In the genomic region with DNA sequence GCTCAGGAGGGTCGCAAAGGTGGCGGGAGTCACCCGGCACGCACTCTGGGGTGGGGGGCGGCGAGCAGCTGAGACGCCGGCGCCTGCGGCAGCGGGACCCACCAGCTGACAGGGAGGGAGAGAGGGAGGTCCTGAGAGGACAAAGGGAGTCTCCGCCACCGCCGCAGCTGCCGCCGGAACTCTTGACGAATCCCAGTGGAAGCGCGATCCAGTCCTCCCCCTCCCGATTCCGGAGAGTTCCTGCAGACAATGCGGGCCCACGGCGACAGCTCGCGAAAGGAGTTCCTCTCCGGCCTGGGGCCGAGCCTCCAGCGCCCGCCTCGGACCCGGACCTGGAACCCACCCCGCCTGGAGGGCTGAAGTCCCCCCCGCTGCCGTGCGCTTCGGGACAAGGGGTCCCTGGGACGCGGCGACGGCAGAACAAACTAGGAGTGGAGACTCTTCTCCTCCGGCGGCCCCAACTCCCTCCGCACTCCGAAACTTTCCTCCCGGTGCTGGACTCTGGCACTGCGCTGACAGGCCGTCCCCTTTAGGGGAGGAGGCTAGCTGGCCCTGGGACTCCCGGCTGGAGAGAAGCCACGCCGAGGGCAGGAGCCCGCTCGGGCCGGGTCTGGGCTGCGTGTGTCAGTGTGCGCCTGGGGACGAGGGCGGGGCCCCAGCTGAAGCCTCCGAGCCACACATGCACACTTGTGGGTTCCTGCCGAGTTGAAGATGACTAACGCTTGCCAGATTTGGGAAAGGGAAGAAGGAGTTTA, we compare ENCODE assay signal across 8 cellular contexts. TPM values are rescaled to one million over a fixed set of nuclear protein-coding genes. Genes with fewer than 3 reads are reported as not detected.
DNase-seq lines count a peak whose midpoint lies in the region; ATAC-seq and TF ChIP-seq lines count a peak whose summit lies in the region.

A gene (minus strand): TSS at position 623 of the 755 bp plus-strand sequence. CDS start 669 bp downstream, outside the sequence.

- peak within 1 kb of the TSS; percentile 81 to 94 (median 90) for H3K4me3 ChIP-seq in esophagus muscularis mucosa

- no peaks in the 10 kb centered on the region for H3K27me3 Mint-ChIP-seq in CD4-positive, alpha-beta T cell
- no peaks in the 10 kb centered on the region for H3K27me3 Mint-ChIP-seq in activated T-cell treated with anti-CD3 and anti-CD28 coated beads, Interleukin-2, amount 50 U/mL, for 4 hours (ENCODE audit: low read depth)
- no peaks in the 10 kb centered on the region for H3K27me3 Mint-ChIP-seq in stimulated activated naive B cell treated with anti-CD40 and anti-IgM and Interleukin-4, amounts not matched to agents 10 μg/mL and 1 μg/mL and 100 μg/mL, for 72 hours

- peak within 1 kb of the TSS; percentile 95 for H3K27ac Mint-ChIP-seq in CD4-positive, alpha-beta T cell
- H3K27ac Mint-ChIP-seq in stimulated activated naive B cell treated with anti-CD40 and anti-IgM and Interleukin-4, amounts not matched to agents 10 μg/mL and 1 μg/mL and 100 μg/mL, for 72 hours = peak within 1 kb of the TSS; percentile 98

- H3K4me1 ChIP-seq in esophagus muscularis mucosa = peaks cover 24 to 57% (median 48%) of the 10 kb centered on the region in 4 donors

- intact Hi-C loops in CD4-positive, alpha-beta T cell (cut with DNase I, micrococcal nuclease) = loop anchor here (1.0 to 5.0 kb wide), 5 partner anchors 14 to 130 kb away; no protein-coding TSS in a partner anchor
- intact Hi-C loops in esophagus muscularis mucosa (cut with DNase I) = loop anchor here (5.0 kb wide), 2 partner anchors 110 to 1130 kb away; no protein-coding TSS in a partner anchor

- no peak for TF ChIP-seq EP300 in esophagus muscularis mucosa (IDR thresholded peaks at IDR 0.05)

- no peak for TF ChIP-seq CTCF in CD4-positive, alpha-beta T cell (IDR thresholded peaks at IDR 0.05)
- TF ChIP-seq CTCF in esophagus muscularis mucosa (IDR thresholded peaks at IDR 0.05) = peak in 2 of 3 experiments; percentile 25 to 26

- WGBS in esophagus muscularis mucosa = 0% methylated on average over 13 of the region's 61 CpGs

- H3K9me3 ChIP-seq in CD4-positive, alpha-beta T cell (ENCODE audit: control insufficient read depth, low read length) = no peaks in the 10 kb centered on the region
- H3K9me3 ChIP-seq in esophagus muscularis mucosa = no peaks in the 10 kb centered on the region

- DNase-seq in CD4-positive, alpha-beta T cell = peak; percentile 37 to 76 (median 59)
- DNase-seq in OCI-M1 (lab: John Stamatoyannopoulos, UW) = peak; percentile 97
- DNase-seq in activated T-cell treated with anti-CD3 and anti-CD28 coated beads, Interleukin-2, amount 50 U/mL, for 4 hours = peak; percentile 66
- DNase-seq in esophagus muscularis mucosa (ENCODE audit: extremely low spot score) = peak; percentile 96
- DNase-seq in myocyte (ENCODE audit: low read depth) = peak; percentile 97
- DNase-seq in stimulated activated naive B cell treated with anti-CD40 and anti-IgM and Interleukin-4, amounts not matched to agents 10 μg/mL and 1 μg/mL and 100 μg/mL, for 72 hours = peak; percentile 74

- CTCF ChIA-PET in CD4-positive, alpha-beta T cell (lab: Charles Lee) = interaction anchor here (0.9 to 2.6 kb wide), 7 partner anchors 14 to 130 kb away, joined by 3 to 10 read pairs (median 3); no protein-coding TSS in a partner anchor

- H3K4me1 Mint-ChIP-seq in CD4-positive, alpha-beta T cell (ENCODE audit: low read depth) = peaks cover 79% of the 10 kb centered on the region
- peaks cover 77% of the 10 kb centered on the region for H3K4me1 Mint-ChIP-seq in activated T-cell treated with anti-CD3 and anti-CD28 coated beads, Interleukin-2, amount 50 U/mL, for 4 hours (ENCODE audit: low read depth)
- H3K4me1 Mint-ChIP-seq in stimulated activated naive B cell treated with anti-CD40 and anti-IgM and Interleukin-4, amounts not matched to agents 10 μg/mL and 1 μg/mL and 100 μg/mL, for 72 hours = peaks cover 31 to 59% of the 10 kb centered on the region in 2 donors

- H3K27me3 ChIP-seq in CD4-positive, alpha-beta T cell (ENCODE audit: control insufficient read depth, insufficient read depth, low read length) = no peaks in the 10 kb centered on the region
- no peaks in the 10 kb centered on the region for H3K27me3 ChIP-seq in esophagus muscularis mucosa

- peaks cover 4 to 19% (median 14%) of the 10 kb centered on the region in 4 donors for H3K36me3 ChIP-seq in esophagus muscularis mucosa

- POLR2A ChIA-PET in CD4-positive, alpha-beta T cell (lab: Charles Lee) = interaction anchor here (0.9 to 4.0 kb wide), 16 partner anchors 10 to 1134 kb away, joined by 3 to 33 read pairs (median 6); a partner anchor contains a TSS

- H3K36me3 Mint-ChIP-seq in CD4-positive, alpha-beta T cell (ENCODE audit: low read depth) = peaks cover 50% of the 10 kb centered on the region
- H3K36me3 Mint-ChIP-seq in activated T-cell treated with anti-CD3 and anti-CD28 coated beads, Interleukin-2, amount 50 U/mL, for 4 hours (ENCODE audit: insufficient read depth) = peaks cover 12% of the 10 kb centered on the region
- H3K36me3 Mint-ChIP-seq in stimulated activated naive B cell treated with anti-CD40 and anti-IgM and Interleukin-4, amounts not matched to agents 10 μg/mL and 1 μg/mL and 100 μg/mL, for 72 hours = peaks cover 10 to 20% of the 10 kb centered on the region in 2 donors

- H3K27ac ChIP-seq in CD4-positive, alpha-beta T cell (ENCODE audit: low read depth, low read length) = peak within 1 kb of the TSS; percentile 82
- H3K27ac ChIP-seq in esophagus muscularis mucosa (replicated peaks in 1 of 4) = peak within 1 kb of the TSS; percentile 92 to 95 (median 95)

- ATAC-seq in CD4-positive, alpha-beta T cell (ENCODE audit: poor library complexity) = peak; percentile 80
- ATAC-seq in GM19372 (IDR thresholded peaks at IDR 0.05; ENCODE audit: low read depth, unreplicated experiment) (peak; percentile 64), HG03469 (IDR thresholded peaks at IDR 0.05; ENCODE audit: unreplicated experiment) (peak; percentile 50)
- ATAC-seq in activated T-cell treated with anti-CD3 and anti-CD28 coated beads, Interleukin-2, amount 50 U/mL, for 4 hours = peak; percentile 58 to 61
- ATAC-seq in stimulated activated naive B cell treated with anti-CD40 and anti-IgM and Interleukin-4, amounts not matched to agents 10 μg/mL and 1 μg/mL and 100 μg/mL, for 72 hours (replicated peaks) = peak; percentile 80 to 84

- TF ChIP-seq POLR2A in esophagus muscularis mucosa (IDR thresholded peaks at IDR 0.05; ENCODE audit: low read depth) = no peak

- peak within 1 kb of the TSS; percentile 99 for H3K4me3 Mint-ChIP-seq in CD4-positive, alpha-beta T cell
- H3K4me3 Mint-ChIP-seq in activated T-cell treated with anti-CD3 and anti-CD28 coated beads, Interleukin-2, amount 50 U/mL, for 4 hours = peak within 1 kb of the TSS; percentile 93
- peak within 1 kb of the TSS; percentile 96 to 98 for H3K4me3 Mint-ChIP-seq in stimulated activated naive B cell treated with anti-CD40 and anti-IgM and Interleukin-4, amounts not matched to agents 10 μg/mL and 1 μg/mL and 100 μg/mL, for 72 hours

- H3K9me3 Mint-ChIP-seq in CD4-positive, alpha-beta T cell = no peaks in the 10 kb centered on the region
- H3K9me3 Mint-ChIP-seq in activated T-cell treated with anti-CD3 and anti-CD28 coated beads, Interleukin-2, amount 50 U/mL, for 4 hours = no peaks in the 10 kb centered on the region
- H3K9me3 Mint-ChIP-seq in stimulated activated naive B cell treated with anti-CD40 and anti-IgM and Interleukin-4, amounts not matched to agents 10 μg/mL and 1 μg/mL and 100 μg/mL, for 72 hours = no peaks in the 10 kb centered on the region

RNA-seq across cellular contexts. Expression of the gene that starts here (rescaled TPM):
- 10 to 100 TPM; 15.3 to 16.7 TPM for total RNA-seq in CD4-positive, alpha-beta T cell
- 10 to 100 TPM in 1 of 3 donors, 1 to 10 TPM in 2; 6.1 to 12.9 (median 8.1) TPM for total RNA-seq in activated T-cell treated with anti-CD3 and anti-CD28 coated beads, Interleukin-2, amount 50 U/mL, for 4 hours
- total RNA-seq in esophagus muscularis mucosa = 100 to 1,000 TPM; 319 to 518 (median 329) TPM
- total RNA-seq in myocyte = 155 and 187 TPM in 2 replicates
- polyA plus RNA-seq in myocyte (2012) = 114 TPM

Comparison
In these comparisons a context has a peak if more than half of its experiments do, and no peak if none do; other contexts are left out.
1. Peak in every context shown above with its lines: DNase-seq, ATAC-seq, H3K4me3 ChIP-seq and H3K27ac ChIP-seq.